17 cellular contexts compared by ENCODE assay signal in the genomic region with DNA sequence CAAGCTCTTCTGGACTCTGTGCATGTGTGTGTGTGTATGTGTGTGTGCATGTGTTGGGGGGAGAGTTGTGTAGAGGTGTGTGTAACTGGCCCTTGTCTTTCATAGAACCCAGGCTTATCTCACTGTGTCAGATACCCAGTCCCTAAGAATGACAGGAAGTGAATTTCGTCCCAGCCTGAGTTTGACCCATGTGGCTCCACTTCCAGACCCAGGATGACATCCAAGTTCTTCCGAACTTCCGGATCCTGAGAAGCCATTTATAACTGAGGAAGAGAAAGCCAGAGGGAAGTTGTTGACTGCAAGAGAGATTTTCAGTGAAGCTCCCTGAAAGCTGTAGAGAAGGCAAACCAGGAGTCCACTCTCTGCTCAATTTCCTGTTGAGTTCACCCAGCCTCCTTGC. TPM values are rescaled to one million over a fixed set of nuclear protein-coding genes. Genes with fewer than 3 reads are reported as not detected.
"Had no signal": no experiment of that assay in that cellular context is flagged by ENCODE, and none has a peak within 500 bp of the region (broad histone marks: within the 10 kb centered on the region; RNA-seq: fewer than 3 reads in every experiment).

No MANE protein-coding gene starts in this region.

- H3K36me3 ChIP-seq: prostate gland, right lobe of liver had no signal

- DNase-seq: activated CD4-positive, alpha-beta memory T cell treated with anti-CD3 and anti-CD28 coated beads for 36 hours; activated gamma-delta T cell; activated T-cell treated with anti-CD3 and anti-CD28 coated beads, Interleukin-2, amount 50 U/mL, for 48 hours; anterior cingulate cortex; dermis blood vessel endothelial cell; endodermal cell; erythroblast; hippocampal formation; naive thymus-derived CD8-positive, alpha-beta T cell; nucleus accumbens; right lobe of liver; stimulated activated CD4-positive, alpha-beta T cell treated with anti-CD3 and anti-CD28 coated beads, Interleukin-1b, Interleukin-23, amount 100 ng/mL, for 48 hours; substantia nigra; trophoblast cell had no signal

- H3K27ac ChIP-seq: prostate gland, right lobe of liver, VCaP had no signal

- ATAC-seq: naive thymus-derived CD8-positive, alpha-beta T cell had no signal

- H3K9me3 ChIP-seq: prostate gland, right lobe of liver had no signal

- H3K4me1 ChIP-seq: prostate gland had no signal

- H3K4me3 ChIP-seq: lung, prostate gland, right lobe of liver had no signal

- H3K27me3 ChIP-seq: right lobe of liver had no signal

RNA-seq across cellular contexts. Expression of a gene that starts 53.2 kb away (rescaled TPM):
- total RNA-seq: activated CD4-positive, alpha-beta memory T cell treated with anti-CD3 and anti-CD28 coated beads for 36 hours; endodermal cell; naive thymus-derived CD8-positive, alpha-beta T cell had no signal
